ENCODE assay signal across 19 cellular contexts in the genomic region with DNA sequence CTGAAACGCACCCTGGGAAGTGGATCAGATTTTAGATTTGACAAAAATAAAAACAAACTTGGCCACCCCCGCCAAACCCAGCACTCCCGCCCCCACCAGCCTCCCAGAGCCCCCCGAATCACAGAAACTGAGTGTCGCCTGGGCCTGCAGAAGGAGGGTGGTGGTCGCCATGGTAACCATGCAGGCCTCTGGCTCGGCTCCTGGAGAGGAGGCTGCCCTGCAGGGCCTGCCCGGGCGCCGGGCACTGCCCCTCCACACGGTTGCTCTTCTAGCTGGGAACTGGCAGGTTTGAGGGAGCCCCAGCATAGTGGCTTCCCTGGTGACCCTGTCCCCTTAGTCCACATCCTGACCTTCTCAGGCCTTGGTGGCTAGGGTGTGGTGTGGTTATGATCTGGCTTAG. TPM values are rescaled to one million over a fixed set of nuclear protein-coding genes. Genes with fewer than 3 reads are reported as not detected.
"Had no signal": no experiment of that assay in that cellular context is flagged by ENCODE, and none has a peak within 500 bp of the region (broad histone marks: within the 10 kb centered on the region; RNA-seq: fewer than 3 reads in every experiment).

No MANE protein-coding gene starts in this region.

- H3K36me3 Mint-ChIP-seq: natural killer cell had no signal

- H3K36me3 ChIP-seq: cardiac muscle cell, lower lobe of right lung, tibial artery had no signal

- H3K27ac ChIP-seq: cardiac muscle cell, hepatocyte, lower lobe of right lung, tibial artery had no signal

- H3K4me3 Mint-ChIP-seq: activated T-cell treated with anti-CD3 and anti-CD28 coated beads, Interleukin-2, amount 50 U/mL, for 72 hours; effector memory CD8-positive, alpha-beta T cell; natural killer cell had no signal

- H3K9me3 Mint-ChIP-seq: activated T-cell treated with anti-CD3 and anti-CD28 coated beads, Interleukin-2, amount 50 U/mL, for 72 hours; effector memory CD8-positive, alpha-beta T cell; natural killer cell had no signal

- H3K4me3 ChIP-seq: cardiac muscle cell, hepatocyte, lower lobe of right lung, tibial artery had no signal

- ATAC-seq: activated T-cell treated with anti-CD3 and anti-CD28 coated beads, Interleukin-2, amount 50 U/mL, for 72 hours; effector memory CD8-positive, alpha-beta T cell; left colon; lower lobe of right lung; natural killer cell; right cardiac atrium; stimulated activated naive CD8-positive, alpha-beta T cell treated with anti-CD3 and anti-CD28 coated beads, Interleukin-15, Interleukin-2, amounts not matched to agents 100 U/mL and 50 U/mL, for 24 hours had no signal

- H3K4me1 Mint-ChIP-seq: natural killer cell had no signal

- DNase-seq: activated CD4-positive, alpha-beta T cell treated with anti-CD3 and anti-CD28 coated beads, Interleukin-2, amount 50 U/mL, for 1 hour; activated CD4-positive, CD25-positive, alpha-beta regulatory T cell treated with anti-CD3 and anti-CD28 coated beads, Interleukin-2, amount 50 U/mL, for 72 hours; activated effector memory CD4-positive, alpha-beta T cell treated with anti-CD3 and anti-CD28 coated beads, Interleukin-2, amount 50 U/mL, for 16 hours; activated naive CD4-positive, alpha-beta T cell treated with anti-CD3 and anti-CD28 coated beads, Interleukin-2, amount 50 U/mL, for 16 hours; activated T-cell treated with anti-CD3 and anti-CD28 coated beads, Interleukin-2, amount 50 U/mL, for 72 hours; effector memory CD8-positive, alpha-beta T cell; left colon; lower lobe of right lung; natural killer cell; right cardiac atrium; stimulated activated CD4-positive, alpha-beta T cell treated with anti-CD3 and anti-CD28 coated beads, Interleukin-2, amount 100 ng/mL, for 24 hours; stimulated activated naive CD8-positive, alpha-beta T cell treated with anti-CD3 and anti-CD28 coated beads, Interleukin-15, Interleukin-2, amounts not matched to agents 100 U/mL and 50 U/mL, for 24 hours; tibial artery had no signal

- H3K27me3 ChIP-seq: cardiac muscle cell, hepatocyte had no signal

- H3K27ac Mint-ChIP-seq: activated T-cell treated with anti-CD3 and anti-CD28 coated beads, Interleukin-2, amount 50 U/mL, for 72 hours; effector memory CD8-positive, alpha-beta T cell; natural killer cell had no signal

RNA-seq across cellular contexts. Expression of a gene that starts 19.3 kb away (rescaled TPM):
- total RNA-seq: dermis microvascular lymphatic vessel endothelial cell, fibroblast of villous mesenchyme, glomerular endothelial cell, skeletal muscle tissue had no signal
